8 cellular contexts compared by ENCODE assay signal in genomic region chr1:234599617-234600417, GRCh38. TPM values are rescaled to one million over a fixed set of nuclear protein-coding genes. Genes with fewer than 3 reads are reported as not detected.
A peak's percentile ranks its signal among the peaks of the same experiment; 100 is the strongest.
DNase-seq lines count a peak whose midpoint lies in the region; ATAC-seq and TF ChIP-seq lines count a peak whose summit lies in the region.

No MANE protein-coding gene starts in this region.

- peaks cover 40% of the 10 kb centered on the region for H3K79me2 ChIP-seq in PC-3 (ENCODE audit: low read length)

- H3K4me2 ChIP-seq in PC-3 (ENCODE audit: low read length) = peak overlapping the region; percentile 98

- peaks cover 12% of the 10 kb centered on the region for H4K20me1 ChIP-seq in PC-3 (ENCODE audit: low read length)

- no peaks in the 10 kb centered on the region for H3K9me2 ChIP-seq in PC-3 (replicated peaks; ENCODE audit: low read length)

- BruUV-seq in PC-3 (replicated peaks; lab: Mats Ljungman, UMichigan) = TSS peak; percentile 23

- H3K36me3 ChIP-seq in HUES6 (ENCODE audit: control insufficient read depth, insufficient read depth, low read length) (peaks cover 2% of the 10 kb centered on the region), PC-3 (ENCODE audit: low read depth, low read length) (peaks cover 23% of the 10 kb centered on the region), mucosa of stomach (ENCODE audit: control insufficient read depth, insufficient read depth, low read length) (no peaks in the 10 kb centered on the region)

- peak; percentile 64 for ATAC-seq in GM21515 (IDR thresholded peaks at IDR 0.05; ENCODE audit: unreplicated experiment)
- ATAC-seq in PC-3 = peak; percentile 71

- DNase-seq in DMS114 treated with DMSO at 0.1 percent for 48 hours (lab: John Stamatoyannopoulos, UW; ENCODE audit: unreplicated experiment) = peak; percentile 78
- peak; percentile 77 for DNase-seq in PC-3
- peak; percentile 81 for DNase-seq in activated T-cell treated with anti-CD3 and anti-CD28 coated beads, Interleukin-2, amount 50 U/mL, for 1 hour
- peak; percentile 90 to 92 for DNase-seq in erythroblast (lab: John Stamatoyannopoulos, UW)
- DNase-seq in stimulated activated naive CD4-positive, alpha-beta T cell treated with Interleukin-2 at 50 U/mL for 16 hours (lab: John Stamatoyannopoulos, UW) = peak; percentile 70

- H3K9ac ChIP-seq in HUES6 (ENCODE audit: low read length) (peak overlapping the region; percentile 48), PC-3 (ENCODE audit: low read length) (peak overlapping the region; percentile 83), mucosa of stomach (ENCODE audit: low read length) (peak overlapping the region; percentile 73)

- peak; percentile 88 for TF ChIP-seq POLR2A in erythroblast (IDR thresholded peaks at IDR 0.05; ENCODE audit: low read length)

- H3K27me3 ChIP-seq in HUES6 (ENCODE audit: control insufficient read depth, insufficient read depth, low read length) (no peaks in the 10 kb centered on the region), PC-3 (ENCODE audit: low read length) (no peaks in the 10 kb centered on the region), mucosa of stomach (ENCODE audit: control insufficient read depth, insufficient read depth, low read length) (no peaks in the 10 kb centered on the region)

- peak overlapping the region; percentile 71 for H3K4me3 ChIP-seq in HUES6 (ENCODE audit: low read depth, low read length)
- peak overlapping the region; percentile 78 for H3K4me3 ChIP-seq in PC-3 (ENCODE audit: low read length)
- H3K4me3 ChIP-seq in mucosa of stomach (ENCODE audit: low read length) = no peak overlapping the region

- H3F3A ChIP-seq in PC-3 (ENCODE audit: low read length, unreplicated experiment) = peaks cover 18% of the 10 kb centered on the region

- intact Hi-C loops in PC-3 (cut with micrococcal nuclease) = no loop called here

- TF ChIP-seq CTCF in PC-3 (conservative IDR thresholded peaks at IDR 0.05; ENCODE audit: low read depth, low read length) = no peak

- peaks cover 5% of the 10 kb centered on the region; the same call in 1 of the 2 replicates for H3K9me3 ChIP-seq in HUES6 (ENCODE audit: control insufficient read depth, insufficient read depth, low read depth, low read length)
- no peaks in the 10 kb centered on the region for H3K9me3 ChIP-seq in PC-3 (ENCODE audit: low read length)
- no peaks in the 10 kb centered on the region for H3K9me3 ChIP-seq in mucosa of stomach (ENCODE audit: control insufficient read depth, low read length)

- CTCF ChIA-PET in PC-3 (lab: Charles Lee) = interaction anchor here (0.6 kb wide), 1 partner anchor 101 kb away, joined by 7 read pairs; no protein-coding TSS in a partner anchor

- peak overlapping the region; percentile 61; the same call in 1 of the 2 replicates for H2AFZ ChIP-seq in PC-3 (ENCODE audit: low read length)

- H3K4me1 ChIP-seq in HUES6 (ENCODE audit: control insufficient read depth, insufficient read depth, low read length) = peaks cover 50% of the 10 kb centered on the region
- H3K4me1 ChIP-seq in PC-3 (ENCODE audit: insufficient read depth, low read length) = peaks cover 48% of the 10 kb centered on the region
- peaks cover 34% of the 10 kb centered on the region for H3K4me1 ChIP-seq in mucosa of stomach (ENCODE audit: control insufficient read depth, insufficient read depth, low read length)

- POLR2A ChIA-PET in PC-3 (lab: Charles Lee; ENCODE audit: unreplicated experiment) = interaction anchor here (0.6 kb wide), 1 partner anchor 10 kb away, joined by 7 read pairs; the partner anchor contains the start of gene IRF2BP2

- H3K27ac ChIP-seq in HUES6 (ENCODE audit: low read depth, low read length) = peak overlapping the region; percentile 73; the same call in 1 of the 2 replicates
- H3K27ac ChIP-seq in PC-3 (ENCODE audit: low read length) = peak overlapping the region; percentile 96

RNA-seq across cellular contexts. Expression of gene IRF2BP2, which starts 10.2 kb away (rescaled TPM):
- total RNA-seq in PC-3 (2014; rRNA removed) = 78.8 and 102 TPM in 2 replicates
